ENCODE assay signal across 30 cellular contexts in genomic region chr13:33129094-33129832, GRCh38.
"Had no signal": no experiment of that assay in that cellular context is flagged by ENCODE, and none has a peak within 500 bp of the region (broad histone marks: within the 10 kb centered on the region; RNA-seq: fewer than 3 reads in every experiment).

No MANE protein-coding gene starts in this region.

- H3K9me3 ChIP-seq: adrenal gland, body of pancreas, colonic mucosa, thyroid gland, upper lobe of left lung had no signal

- H3K27ac Mint-ChIP-seq: activated naive CD8-positive, alpha-beta T cell; activated T-cell treated with anti-CD3 and anti-CD28 coated beads, Interleukin-2, amount 50 U/mL, for 72 hours; natural killer cell treated with Interleukin-12 subunit alpha and Interleukin-12 subunit beta and Interleukin-15 and Interleukin-18, amount 100 ng/mL, for 72 hours; stimulated activated memory B cell treated with anti-CD40 and anti-IgM and Interleukin-4, amounts not matched to agents 10 μg/mL and 1 μg/mL and 100 μg/mL, for 72 hours; T-helper 1 cell treated with Interleukin-12 subunit alpha and Interleukin-12 subunit beta and Interleukin-4 antibody, amounts not matched to agents 30 μg/mL and 1 μg/mL, for 36 hours had no signal

- H3K4me1 ChIP-seq: colonic mucosa had no signal

- H3K27ac ChIP-seq: body of pancreas, colonic mucosa, epithelial cell of prostate, VCaP had no signal

- H3K4me3 Mint-ChIP-seq: activated naive CD8-positive, alpha-beta T cell; activated T-cell treated with anti-CD3 and anti-CD28 coated beads, Interleukin-2, amount 50 U/mL, for 72 hours; natural killer cell treated with Interleukin-12 subunit alpha and Interleukin-12 subunit beta and Interleukin-15 and Interleukin-18, amount 100 ng/mL, for 72 hours; stimulated activated memory B cell treated with anti-CD40 and anti-IgM and Interleukin-4, amounts not matched to agents 10 μg/mL and 1 μg/mL and 100 μg/mL, for 72 hours; stimulated activated naive CD8-positive, alpha-beta T cell treated with anti-CD3 and anti-CD28 coated beads, Interleukin-15, amount 100 ng/mL, for 72 hours; T-helper 1 cell treated with Interleukin-12 subunit alpha and Interleukin-12 subunit beta and Interleukin-4 antibody, amounts not matched to agents 30 μg/mL and 1 μg/mL, for 36 hours had no signal

- H3K9me3 Mint-ChIP-seq: activated T-cell treated with anti-CD3 and anti-CD28 coated beads, Interleukin-2, amount 50 U/mL, for 72 hours; natural killer cell treated with Interleukin-12 subunit alpha and Interleukin-12 subunit beta and Interleukin-15 and Interleukin-18, amount 100 ng/mL, for 72 hours; stimulated activated naive CD8-positive, alpha-beta T cell treated with anti-CD3 and anti-CD28 coated beads, Interleukin-15, amount 100 ng/mL, for 72 hours had no signal

- H3K36me3 Mint-ChIP-seq: activated naive CD8-positive, alpha-beta T cell; natural killer cell treated with Interleukin-12 subunit alpha and Interleukin-12 subunit beta and Interleukin-15 and Interleukin-18, amount 100 ng/mL, for 72 hours; stimulated activated memory B cell treated with anti-CD40 and anti-IgM and Interleukin-4, amounts not matched to agents 10 μg/mL and 1 μg/mL and 100 μg/mL, for 72 hours had no signal

- ATAC-seq: activated T-cell treated with anti-CD3 and anti-CD28 coated beads, Interleukin-2, amount 50 U/mL, for 72 hours; body of pancreas; sciatic nerve; stimulated activated memory B cell treated with anti-CD40 and anti-IgM and Interleukin-4, amounts not matched to agents 10 μg/mL and 1 μg/mL and 100 μg/mL, for 72 hours had no signal

- DNase-seq: activated CD4-positive, alpha-beta T cell treated with anti-CD3 and anti-CD28 coated beads for 4 hours; activated CD4-positive, alpha-beta T cell treated with anti-CD3 and anti-CD28 coated beads, Interleukin-2, amount 50 U/mL, for 4 hours; activated naive CD4-positive, alpha-beta T cell; activated T-cell treated with anti-CD3 and anti-CD28 coated beads for 4 hours; activated T-cell treated with anti-CD3 and anti-CD28 coated beads, Interleukin-2, amount 50 U/mL, for 72 hours; adrenal gland; aorta; body of pancreas; cerebellar nuclear complex; colonic mucosa; effector CD8-positive, alpha-beta T cell; head of caudate nucleus; kidney glomerular epithelial cell; mesendoderm; small intestine; stimulated activated CD4-positive, alpha-beta T cell treated with anti-CD3 and anti-CD28 coated beads, Interleukin-4, amount 100 ng/mL, for 4 hours; stimulated activated CD8-positive, alpha-beta memory T cell treated with anti-CD3 and anti-CD28 coated beads, Interleukin-4, amount 100 ng/mL, for 48 hours; stimulated activated naive CD8-positive, alpha-beta T cell treated with anti-CD3 and anti-CD28 coated beads, Interleukin-15, amount 100 ng/mL, for 72 hours; substantia nigra; SW 1271; T-helper 9 cell; thyroid gland had no signal

- H3K36me3 ChIP-seq: colonic mucosa had no signal

- H3K4me1 Mint-ChIP-seq: stimulated activated memory B cell treated with anti-CD40 and anti-IgM and Interleukin-4, amounts not matched to agents 10 μg/mL and 1 μg/mL and 100 μg/mL, for 72 hours; stimulated activated naive CD8-positive, alpha-beta T cell treated with anti-CD3 and anti-CD28 coated beads, Interleukin-15, amount 100 ng/mL, for 72 hours had no signal

- H3K27me3 Mint-ChIP-seq: stimulated activated naive CD8-positive, alpha-beta T cell treated with anti-CD3 and anti-CD28 coated beads, Interleukin-15, amount 100 ng/mL, for 72 hours had no signal

- H3K27me3 ChIP-seq: adrenal gland, body of pancreas, colonic mucosa, thyroid gland, upper lobe of left lung had no signal

- H3K4me3 ChIP-seq: adrenal gland, body of pancreas, colonic mucosa, thyroid gland, upper lobe of left lung had no signal
